Comparison of ENCODE assay signal across 29 cellular contexts in genomic region chr16:47924950-47925349, GRCh38.
"Had no signal": no experiment of that assay in that cellular context is flagged by ENCODE, and none has a peak within 500 bp of the region (broad histone marks: within the 10 kb centered on the region; RNA-seq: fewer than 3 reads in every experiment).

No MANE protein-coding gene starts in this region.

- H3K27ac ChIP-seq: adrenal gland, brain microvascular endothelial cell, coronary artery, esophagus squamous epithelium, gastroesophageal sphincter, heart right ventricle, hepatocyte had no signal

- ATAC-seq: activated CD4-positive, alpha-beta T cell treated with anti-CD3 and anti-CD28 coated beads for 36 hours; activated CD8-positive, alpha-beta memory T cell treated with anti-CD3 and anti-CD28 coated beads, Interleukin-2, amount 10 ng/mL, durations not matched to agents 7 days and 5 days; activated CD8-positive, alpha-beta T cell treated with anti-CD3 and anti-CD28 coated beads, Interleukin-2, amount 10 ng/mL, durations not matched to agents 7 days and 5 days; activated naive CD8-positive, alpha-beta T cell treated with anti-CD3 and anti-CD28 coated beads, Interleukin-2, amount 50 U/mL, for 24 hours; effector memory CD8-positive, alpha-beta T cell; gastroesophageal sphincter; heart right ventricle had no signal

- H3K36me3 ChIP-seq: adrenal gland, brain microvascular endothelial cell, esophagus squamous epithelium, gastroesophageal sphincter, heart right ventricle had no signal

- DNase-seq: activated CD4-positive, alpha-beta memory T cell treated with anti-CD3 and anti-CD28 coated beads for 36 hours; activated CD4-positive, alpha-beta T cell treated with anti-CD3 and anti-CD28 coated beads for 36 hours; activated CD4-positive, alpha-beta T cell treated with anti-CD3 and anti-CD28 coated beads, Interleukin-2, amount 10 ng/mL, durations not matched to agents 24 days and 14 days; activated CD4-positive, CD25-positive, alpha-beta regulatory T cell; activated CD4-positive, CD25-positive, alpha-beta regulatory T cell treated with anti-CD3 and anti-CD28 coated beads, Interleukin-2, amount 50 U/mL, for 72 hours; activated CD8-positive, alpha-beta memory T cell treated with anti-CD3 and anti-CD28 coated beads, Interleukin-2, amount 10 ng/mL, durations not matched to agents 7 days and 5 days; activated CD8-positive, alpha-beta memory T cell treated with anti-CD3 and anti-CD28 coated beads, Interleukin-2, amount 50 U/mL, for 4 hours; activated CD8-positive, alpha-beta T cell treated with anti-CD3 and anti-CD28 coated beads, Interleukin-2, amount 10 ng/mL, durations not matched to agents 7 days and 5 days; activated effector memory CD4-positive, alpha-beta T cell treated with anti-CD3 and anti-CD28 coated beads, Interleukin-2, amount 50 U/mL, for 16 hours; activated naive CD4-positive, alpha-beta T cell treated with anti-CD3 and anti-CD28 coated beads for 36 hours; activated naive CD8-positive, alpha-beta T cell treated with anti-CD3 and anti-CD28 coated beads for 36 hours; activated naive CD8-positive, alpha-beta T cell treated with anti-CD3 and anti-CD28 coated beads, Interleukin-2, amount 50 U/mL, for 24 hours; activated T-cell treated with anti-CD3 and anti-CD28 coated beads, Interleukin-2, amount 50 U/mL, for 1 hour; activated T-cell treated with anti-CD3 and anti-CD28 coated beads, Interleukin-2, amount 50 U/mL, for 48 hours; adrenal gland; amygdala; aorta; brain microvascular endothelial cell; dermis blood vessel endothelial cell; effector CD4-positive, alpha-beta T cell; effector memory CD8-positive, alpha-beta T cell; erythroblast; esophagus squamous epithelium; foreskin melanocyte; heart right ventricle; T-helper 2 cell had no signal

- H3K4me1 ChIP-seq: adrenal gland, esophagus squamous epithelium, gastroesophageal sphincter, heart right ventricle had no signal

- H3K9me3 ChIP-seq: adrenal gland, esophagus squamous epithelium, gastroesophageal sphincter, heart right ventricle had no signal

- H3K4me3 ChIP-seq: adrenal gland, coronary artery, esophagus squamous epithelium, gastroesophageal sphincter, heart right ventricle, hepatocyte had no signal

- H3K27me3 ChIP-seq: adrenal gland, esophagus squamous epithelium, heart right ventricle, hepatocyte had no signal
